ENCODE assay signal across 17 cellular contexts in genomic region chr1:168689726-168690602, GRCh38. TPM values are rescaled to one million over a fixed set of nuclear protein-coding genes. Genes with fewer than 3 reads are reported as not detected.
DNase-seq lines count a peak whose midpoint lies in the region; ATAC-seq and TF ChIP-seq lines count a peak whose summit lies in the region.
"Had no signal": no experiment of that assay in that cellular context is flagged by ENCODE, and none has a peak within 500 bp of the region (broad histone marks: within the 10 kb centered on the region; RNA-seq: fewer than 3 reads in every experiment).

No MANE protein-coding gene starts in this region.

- H3K9me3 ChIP-seq in stomach, result no peaks in the 10 kb centered on the region
- H3K9me3 ChIP-seq: HAP-1, lower lobe of right lung, ovary had no signal

- no peaks in the 10 kb centered on the region for H3K9me3 Mint-ChIP-seq in effector memory CD8-positive, alpha-beta T cell
- H3K9me3 Mint-ChIP-seq: activated CD4-positive, alpha-beta memory T cell treated with anti-CD3 and anti-CD28 coated beads for 36 hours had no signal

- H3K36me3 Mint-ChIP-seq in effector memory CD8-positive, alpha-beta T cell (ENCODE audit: insufficient read depth), result no peaks in the 10 kb centered on the region
- H3K36me3 Mint-ChIP-seq: activated CD4-positive, alpha-beta memory T cell treated with anti-CD3 and anti-CD28 coated beads for 36 hours had no signal

- peak; percentile 7 for DNase-seq in HPDE6-E6E7 (ENCODE audit: extremely low spot score)
- peak; percentile 53 for DNase-seq in astrocyte of the cerebellum (ENCODE audit: low read depth)
- peak; percentile 47 for DNase-seq in kidney glomerular epithelial cell (lab: John Stamatoyannopoulos, UW)
- no peak for DNase-seq in stomach
- DNase-seq in effector memory CD8-positive, alpha-beta T cell, result no peak
- no peak for DNase-seq in stimulated activated naive CD4-positive, alpha-beta T cell treated with Interleukin-2 at 50 U/mL for 16 hours (lab: John Stamatoyannopoulos, UW)
- DNase-seq: activated CD4-positive, alpha-beta memory T cell treated with anti-CD3 and anti-CD28 coated beads for 36 hours; IMR-90; lower lobe of right lung; NCI-H1694 treated with DMSO at 0.1 percent for 48 hours; ovary had no signal

- in situ Hi-C loops in astrocyte of the cerebellum (cut with HindIII; ENCODE audit: low sequenced_read_pairs), result no loop called here

- peaks cover 0 to 47% (median 32%) of the 10 kb centered on the region in 4 donors for H3K4me1 ChIP-seq in stomach
- H3K4me1 ChIP-seq: HAP-1, lower lobe of right lung had no signal

- peak overlapping the region; percentile 53 to 79 (median 72) for H3K27ac ChIP-seq in stomach
- H3K27ac ChIP-seq: coronary artery, lower lobe of right lung, ovary had no signal

- TF ChIP-seq CTCF in astrocyte of the cerebellum (IDR thresholded peaks at IDR 0.05; ENCODE audit: low read depth, low read length, missing control alignments), result no peak
- no peak for TF ChIP-seq CTCF in stomach (IDR thresholded peaks at IDR 0.05)

- TF ChIP-seq POLR2A in stomach (IDR thresholded peaks at IDR 0.05), result no peak

- H3K27me3 Mint-ChIP-seq in effector memory CD8-positive, alpha-beta T cell, result peaks cover 0 to 21% of the 10 kb centered on the region in 2 donors

- intact Hi-C loops in stomach (cut with DNase I; ENCODE audit: low total_unique reads), result no loop called here

- ATAC-seq in GM18858 (IDR thresholded peaks at IDR 0.05; ENCODE audit: unreplicated experiment) (no peak), GM18519 (IDR thresholded peaks at IDR 0.05; ENCODE audit: low FRiP score, unreplicated experiment) (no peak)
- no peak for ATAC-seq in effector memory CD8-positive, alpha-beta T cell (replicated peaks)
- ATAC-seq: GM12878 had no signal

- H3K4me1 Mint-ChIP-seq in effector memory CD8-positive, alpha-beta T cell (ENCODE audit: low read depth in 2 of 2), result peaks cover 0 to 2% of the 10 kb centered on the region in 2 donors

- no peak overlapping the region for H3K4me3 Mint-ChIP-seq in effector memory CD8-positive, alpha-beta T cell
- H3K4me3 Mint-ChIP-seq: activated CD4-positive, alpha-beta memory T cell treated with anti-CD3 and anti-CD28 coated beads for 36 hours had no signal

- no peaks in the 10 kb centered on the region for H3K36me3 ChIP-seq in stomach
- H3K36me3 ChIP-seq: HAP-1, lower lobe of right lung, ovary had no signal

- no peak for TF ChIP-seq EP300 in stomach (IDR thresholded peaks at IDR 0.05)

- no peak overlapping the region for H3K27ac Mint-ChIP-seq in effector memory CD8-positive, alpha-beta T cell
- H3K27ac Mint-ChIP-seq: activated CD4-positive, alpha-beta memory T cell treated with anti-CD3 and anti-CD28 coated beads for 36 hours had no signal

- WGBS in stomach, 5 donors, result 38 to 56% (median 42%) methylated on average over 8 of the region's 8 CpGs

- H3K27me3 ChIP-seq in stomach, result no peaks in the 10 kb centered on the region
- H3K27me3 ChIP-seq: ovary had no signal

- H3K4me3 ChIP-seq in astrocyte of the cerebellum (ENCODE audit: low read depth, low read length) (no peak overlapping the region), stomach (no peak overlapping the region)
- H3K4me3 ChIP-seq: coronary artery, GM12878, HAP-1, lower lobe of right lung, ovary had no signal

RNA-seq across cellular contexts. Expression of gene DPT, which starts 39.0 kb away (rescaled TPM):
- 10 to 100 TPM; 21.7 to 86.7 (median 58.8) TPM for total RNA-seq in stomach
- 10 to 100 TPM; 20.1 to 60.3 (median 35.5) TPM for polyA plus RNA-seq in stomach
- total RNA-seq: activated CD4-positive, alpha-beta memory T cell treated with anti-CD3 and anti-CD28 coated beads for 36 hours; IMR-90; T-helper 2 cell treated with Interferon-gamma antibody and Interleukin-4, amounts not matched to agents 100 ng/mL and 5 ng/mL, for 36 hours had no signal
- polyA plus RNA-seq: IMR-90 had no signal

Comparison
In these comparisons a context has a peak if more than half of its experiments do, and no peak if none do; other contexts are left out.
1. DNase-seq: peak in HPDE6-E6E7 (single experiment), astrocyte of the cerebellum (single experiment) and kidney glomerular epithelial cell (single experiment); none in stomach (single experiment), effector memory CD8-positive, alpha-beta T cell (0 of 3) and stimulated activated naive CD4-positive, alpha-beta T cell treated with Interleukin-2 at 50 U/mL for 16 hours (single experiment).